Comparison of ENCODE assay signal across 16 cellular contexts in the genomic region with DNA sequence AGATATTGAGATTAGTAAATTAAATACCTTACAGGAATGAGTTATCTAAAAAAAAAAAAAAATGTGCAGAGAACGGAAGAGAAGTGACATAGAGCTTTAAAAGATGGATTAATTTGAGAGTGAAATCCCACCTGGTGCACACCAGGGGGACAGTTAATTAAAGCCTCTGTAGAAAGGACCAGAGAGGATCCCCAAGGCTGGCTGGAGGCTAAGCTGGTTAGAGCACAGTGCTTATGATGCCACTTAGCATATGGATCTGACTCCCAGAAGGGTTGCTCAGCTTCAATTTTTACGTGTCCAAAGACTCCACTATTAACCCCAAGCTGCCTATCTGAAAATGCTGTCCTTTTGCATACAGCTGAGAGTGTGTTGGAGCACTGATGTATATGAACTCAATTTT. TPM values are rescaled to one million over a fixed set of nuclear protein-coding genes. Genes with fewer than 3 reads are reported as not detected.
DNase-seq lines count a peak whose midpoint lies in the region; TF ChIP-seq lines count a peak whose summit lies in the region.
"Had no signal": no experiment of that assay in that cellular context is flagged by ENCODE, and none has a peak within 500 bp of the region (broad histone marks: within the 10 kb centered on the region; RNA-seq: fewer than 3 reads in every experiment).

No MANE protein-coding gene starts in this region.

- no peaks in the 10 kb centered on the region for H3K36me3 Mint-ChIP-seq in type B pancreatic cell
- H3K36me3 Mint-ChIP-seq: CD8-positive, alpha-beta memory T cell had no signal

- no peak overlapping the region for H3K4me3 Mint-ChIP-seq in type B pancreatic cell
- H3K4me3 Mint-ChIP-seq: CD8-positive, alpha-beta memory T cell had no signal

- DNase-seq in NCI-H146 (lab: John Stamatoyannopoulos, UW) (peak; percentile 72), NCI-H2227 (lab: John Stamatoyannopoulos, UW; ENCODE audit: unreplicated experiment) (peak; percentile 54), NCI-H82 treated with DMSO at 0.1 percent for 48 hours (lab: John Stamatoyannopoulos, UW; ENCODE audit: unreplicated experiment) (peak; percentile 81), type B pancreatic cell (ENCODE audit: extremely low spot score, unreplicated experiment) (no peak), RWPE1 (ENCODE audit: low spot score) (no peak), NCI-H510A (lab: John Stamatoyannopoulos, UW) (no peak)
- DNase-seq in activated CD4-positive, alpha-beta T cell treated with anti-CD3 and anti-CD28 coated beads for 4 hours, result no peak
- DNase-seq: C1 segment of cervical spinal cord; CD8-positive, alpha-beta memory T cell; DMS79 treated with DMSO at 0.1 percent for 48 hours; KBM-7; NCI-H446; Right ventricle myocardium superior; SW 1271; T-helper 2 cell had no signal

- CTCF ChIA-PET in RWPE1 (lab: Yijun Ruan, JAX), result no interaction called here

- TF ChIP-seq CTCF in type B pancreatic cell (conservative IDR thresholded peaks at IDR 0.05) (peak; percentile 18), RWPE1 (conservative IDR thresholded peaks at IDR 0.05; ENCODE audit: low read depth) (no peak)

- H3K4me1 Mint-ChIP-seq in type B pancreatic cell (ENCODE audit: unreplicated experiment), result peaks cover 21% of the 10 kb centered on the region
- H3K4me1 Mint-ChIP-seq: CD8-positive, alpha-beta memory T cell had no signal

- H3K27me3 Mint-ChIP-seq in type B pancreatic cell, result peaks cover 28% of the 10 kb centered on the region

- no peak overlapping the region for H3K27ac Mint-ChIP-seq in type B pancreatic cell
- H3K27ac Mint-ChIP-seq: CD8-positive, alpha-beta memory T cell had no signal

- no peak overlapping the region for H3K27ac ChIP-seq in RWPE1

- POLR2A ChIA-PET in RWPE1 (lab: Yijun Ruan, JAX; ENCODE audit: low non-redundant PET), result no interaction called here

- no peaks in the 10 kb centered on the region for H3K9me3 Mint-ChIP-seq in type B pancreatic cell

RNA-seq across cellular contexts. Expression of gene SLC8A1, which starts 15.0 kb away (rescaled TPM):
- 21.7 and 42.1 TPM in 2 replicates for total RNA-seq in type B pancreatic cell (ENCODE audit: low replicate concordance)
- total RNA-seq: HepG2 had no signal

Comparison
In these comparisons a context has a peak if more than half of its experiments do, and no peak if none do; other contexts are left out.
1. DNase-seq: peak in NCI-H146 (single experiment), NCI-H2227 (single experiment) and NCI-H82 treated with DMSO at 0.1 percent for 48 hours (single experiment); none in type B pancreatic cell (single experiment), RWPE1 (single experiment), NCI-H510A (single experiment) and activated CD4-positive, alpha-beta T cell treated with anti-CD3 and anti-CD28 coated beads for 4 hours (0 of 2).